In genomic region chr11:75523811-75524401, GRCh38 we compare ENCODE assay signal across 10 cellular contexts. TPM values are rescaled to one million over a fixed set of nuclear protein-coding genes. Genes with fewer than 3 reads are reported as not detected.
DNase-seq lines count a peak whose midpoint lies in the region; ATAC-seq and TF ChIP-seq lines count a peak whose summit lies in the region.
"Had no signal": no experiment of that assay in that cellular context is flagged by ENCODE, and none has a peak within 500 bp of the region (broad histone marks: within the 10 kb centered on the region; RNA-seq: fewer than 3 reads in every experiment).

No MANE protein-coding gene starts in this region.

- ATAC-seq in psoas muscle: no peak
- no peak for ATAC-seq in HG02981 (IDR thresholded peaks at IDR 0.05; ENCODE audit: unreplicated experiment)

- H3K9me3 ChIP-seq in endodermal cell (ENCODE audit: control insufficient read depth, low read length) (no peaks in the 10 kb centered on the region), psoas muscle (no peaks in the 10 kb centered on the region)

- WGBS in endodermal cell (ENCODE audit: insufficient coverage in 1 of 2, insufficient read length in 1 of 2), 2 experiments: 76 to 89% methylated on average over 3 to 6 of the region's 6 CpGs
- 66 to 74% (median 72%) methylated on average over 6 of the region's 6 CpGs for WGBS in psoas muscle, 3 donors

- H3K9ac ChIP-seq in endodermal cell (ENCODE audit: extremely low read depth, low read length, poor library complexity, severe bottlenecking): no peak overlapping the region

- no peaks in the 10 kb centered on the region for H3K4me1 ChIP-seq in endodermal cell (ENCODE audit: control insufficient read depth, insufficient read depth, low read length)
- peaks cover 44% of the 10 kb centered on the region for H3K4me1 ChIP-seq in psoas muscle

- H3K4me3 Mint-ChIP-seq in endodermal cell: peak overlapping the region; percentile 82

- H3K27me3 ChIP-seq in endodermal cell (ENCODE audit: control insufficient read depth, insufficient read depth, low read length, poor library complexity, severe bottlenecking) (peaks cover 22% of the 10 kb centered on the region), psoas muscle (ENCODE audit: insufficient read depth in 3 of 3, low read length in 2 of 3) (no peaks in the 10 kb centered on the region)

- intact Hi-C loops in psoas muscle (cut with DNase I): no loop called here

- peaks cover 37% of the 10 kb centered on the region for H3K27me3 Mint-ChIP-seq in endodermal cell (ENCODE audit: insufficient read depth)

- H3K36me3 Mint-ChIP-seq in endodermal cell (ENCODE audit: low read depth): no peaks in the 10 kb centered on the region

- DNase-seq in Daoy (ENCODE audit: low read depth) (peak; percentile 25), M059J (ENCODE audit: low read depth) (peak; percentile 33), endodermal cell (no peak), psoas muscle (no peak), SIG-M5 (lab: John Stamatoyannopoulos, UW) (no peak), NCI-H128 (lab: John Stamatoyannopoulos, UW; ENCODE audit: unreplicated experiment) (no peak), HuH-7.5 (ENCODE audit: low spot score) (no peak)
- DNase-seq: foreskin melanocyte, HCEC 1CT had no signal

- H3K27ac ChIP-seq in endodermal cell (ENCODE audit: low read depth, low read length) (no peak overlapping the region), psoas muscle (no peak overlapping the region)

- no peaks in the 10 kb centered on the region for H3K36me3 ChIP-seq in endodermal cell (ENCODE audit: control insufficient read depth, insufficient read depth, low read length)
- no peaks in the 10 kb centered on the region for H3K36me3 ChIP-seq in psoas muscle (ENCODE audit: insufficient read depth in 1 of 2, low read depth in 1 of 2)

- H3K4me1 Mint-ChIP-seq in endodermal cell: peaks cover 10% of the 10 kb centered on the region

- no peaks in the 10 kb centered on the region for H3K9me3 Mint-ChIP-seq in endodermal cell

- H3K4me3 ChIP-seq in endodermal cell (ENCODE audit: low read length) (no peak overlapping the region), psoas muscle (peak overlapping the region; percentile 92)

- no peak overlapping the region for H3K27ac Mint-ChIP-seq in endodermal cell

- TF ChIP-seq CTCF in endodermal cell (conservative IDR thresholded peaks at IDR 0.05): no peak
- TF ChIP-seq CTCF in psoas muscle (IDR thresholded peaks at IDR 0.05): no peak

RNA-seq across cellular contexts. Expression of gene GDPD5, which starts 1.8 kb away (rescaled TPM):
- total RNA-seq in Daoy (2014; rRNA removed; shearing (Covaris generic)): 2.6 and 3.7 TPM in 2 replicates
- 8.0 and 13.8 TPM in 2 replicates for total RNA-seq in M059J (2014; rRNA removed; shearing (Covaris generic))
- 1 to 10 TPM; 3.0 to 8.6 TPM for total RNA-seq in endodermal cell
- polyA plus RNA-seq in endodermal cell (2013, experiment 1 of 2): 9.4 TPM
- 7.7 TPM for polyA plus RNA-seq in endodermal cell (2013, experiment 2 of 2)
- 10 to 100 TPM; 10.3 to 16.5 (median 12.7) TPM for total RNA-seq in psoas muscle
- 10 to 100 TPM in 1 of 3 donors, 1 to 10 TPM in 2; 2.7 to 13.1 (median 6.4) TPM for polyA plus RNA-seq in psoas muscle

RNA-seq across cellular contexts. Expression of gene SERPINH1, which starts 38.1 kb away (rescaled TPM):
- 300 and 415 TPM in 2 replicates for total RNA-seq in Daoy (2014; rRNA removed; shearing (Covaris generic))
- total RNA-seq in M059J (2014; rRNA removed; shearing (Covaris generic)): 369 and 512 TPM in 2 replicates
- total RNA-seq in endodermal cell (100 to 1,000 TPM; 414 to 454 TPM), psoas muscle (10 to 100 TPM; 27.7 to 43.3 (median 31.3) TPM)
- 364 TPM for polyA plus RNA-seq in endodermal cell (2013, experiment 1 of 2)
- polyA plus RNA-seq in endodermal cell (2013, experiment 2 of 2): 386 TPM
- polyA plus RNA-seq in psoas muscle: 10 to 100 TPM; 11.6 to 29.8 (median 15.6) TPM

Comparison
In these comparisons a context has a peak if more than half of its experiments do, and no peak if none do; other contexts are left out.
1. DNase-seq: peak in Daoy (single experiment) and M059J (single experiment); none in endodermal cell (single experiment), psoas muscle (0 of 2), SIG-M5 (single experiment), NCI-H128 (single experiment) and HuH-7.5 (single experiment).